Comparison of ENCODE assay signal across 20 cellular contexts in genomic region chr5:127599321-127599720, GRCh38. TPM values are rescaled to one million over a fixed set of nuclear protein-coding genes. Genes with fewer than 3 reads are reported as not detected.
DNase-seq lines count a peak whose midpoint lies in the region; FAIRE-seq and TF ChIP-seq lines count a peak whose summit lies in the region.
"Had no signal": no experiment of that assay in that cellular context is flagged by ENCODE, and none has a peak within 500 bp of the region (broad histone marks: within the 10 kb centered on the region; RNA-seq: fewer than 3 reads in every experiment).

No MANE protein-coding gene starts in this region.

- H3K9ac ChIP-seq in endodermal cell (ENCODE audit: extremely low read depth, low read length, poor library complexity, severe bottlenecking): no peak overlapping the region
- H3K9ac ChIP-seq: BLaER1 treated with 17β-estradiol and CSF1 and Interleukin-3, amounts not matched to agents 10 nM and 100 nM had no signal

- H3K27me3 Mint-ChIP-seq in endodermal cell (ENCODE audit: insufficient read depth): peaks cover 20% of the 10 kb centered on the region
- no peaks in the 10 kb centered on the region for H3K27me3 Mint-ChIP-seq in nephron (ENCODE audit: low read depth)

- DNase-seq in GM12892 (ENCODE audit: insufficient read length) (no peak), endodermal cell (peak; percentile 31), thyroid gland (peak; percentile 20 to 42), superior temporal gyrus (ENCODE audit: extremely low spot score) (no peak), globus pallidus (ENCODE audit: low spot score) (no peak), HuH-7 (ENCODE audit: low spot score) (no peak)
- DNase-seq: ACHN; Calu3; CD4-positive, CD25-positive, alpha-beta regulatory T cell; DMS 273 treated with DMSO at 0.1 percent for 48 hours; DMS79; HCEC 1CT; IMR-90; KBM-7 had no signal

- H3K4me1 Mint-ChIP-seq in endodermal cell (peaks cover 27% of the 10 kb centered on the region), nephron (peaks cover 21% of the 10 kb centered on the region)

- TF ChIP-seq POLR2A in GM12892 (IDR thresholded peaks at IDR 0.05; ENCODE audit: low read depth, low read length) (no peak), thyroid gland (IDR thresholded peaks at IDR 0.05) (no peak)

- no peak overlapping the region for H3K4me3 ChIP-seq in endodermal cell (ENCODE audit: low read length)
- no peak overlapping the region for H3K4me3 ChIP-seq in thyroid gland (replicated peaks in 1 of 3)
- H3K4me3 ChIP-seq: BLaER1 treated with 17β-estradiol and CSF1 and Interleukin-3, amounts not matched to agents 10 nM and 100 nM; GM12878 had no signal

- H3K36me3 ChIP-seq in endodermal cell (ENCODE audit: control insufficient read depth, insufficient read depth, low read length): no peaks in the 10 kb centered on the region
- no peaks in the 10 kb centered on the region for H3K36me3 ChIP-seq in thyroid gland
- H3K36me3 ChIP-seq: BLaER1 treated with 17β-estradiol and CSF1 and Interleukin-3, amounts not matched to agents 10 nM and 100 nM had no signal

- intact Hi-C loops in thyroid gland (cut with DNase I): no loop called here

- H3K9me3 ChIP-seq in endodermal cell (ENCODE audit: control insufficient read depth, low read length): no peaks in the 10 kb centered on the region
- H3K9me3 ChIP-seq in thyroid gland: no peaks in the 10 kb centered on the region

- no peaks in the 10 kb centered on the region for H3K36me3 Mint-ChIP-seq in endodermal cell (ENCODE audit: low read depth)
- H3K36me3 Mint-ChIP-seq in nephron (ENCODE audit: low read depth): no peaks in the 10 kb centered on the region
- H3K36me3 Mint-ChIP-seq: CD4-positive, CD25-positive, alpha-beta regulatory T cell had no signal

- H3K4me3 Mint-ChIP-seq in endodermal cell (no peak overlapping the region), nephron (no peak overlapping the region)
- H3K4me3 Mint-ChIP-seq: CD4-positive, CD25-positive, alpha-beta regulatory T cell had no signal

- H3K27ac ChIP-seq in endodermal cell (ENCODE audit: low read depth, low read length) (no peak overlapping the region), thyroid gland (peak overlapping the region; percentile 27 to 54 (median 42))
- H3K27ac ChIP-seq: BLaER1 treated with 17β-estradiol and CSF1 and Interleukin-3, amounts not matched to agents 10 nM and 100 nM had no signal

- WGBS in endodermal cell (ENCODE audit: insufficient coverage in 1 of 2, insufficient read length in 1 of 2), 2 experiments: 72 to 91% methylated on average over 2 to 3 of the region's 3 CpGs
- 27 to 39% methylated on average over 3 of the region's 3 CpGs for WGBS in thyroid gland, 2 donors

- TF ChIP-seq CTCF in endodermal cell (conservative IDR thresholded peaks at IDR 0.05) (no peak), nephron (IDR thresholded peaks at IDR 0.05; ENCODE audit: unreplicated experiment in 3 of 3) (no peak), thyroid gland (IDR thresholded peaks at IDR 0.05) (no peak)

- peaks cover 9% of the 10 kb centered on the region for H3K4me1 ChIP-seq in endodermal cell (ENCODE audit: control insufficient read depth, insufficient read depth, low read length)
- peaks cover 12 to 13% of the 10 kb centered on the region in 2 donors for H3K4me1 ChIP-seq in thyroid gland

- peaks cover 60% of the 10 kb centered on the region for H3K27me3 ChIP-seq in endodermal cell (ENCODE audit: control insufficient read depth, insufficient read depth, low read length, poor library complexity, severe bottlenecking)
- no peaks in the 10 kb centered on the region for H3K27me3 ChIP-seq in thyroid gland
- H3K27me3 ChIP-seq: BLaER1 treated with 17β-estradiol and CSF1 and Interleukin-3, amounts not matched to agents 10 nM and 100 nM had no signal

- peak; percentile 17 for FAIRE-seq in GM12892 (lab: Jason Lieb, UNC)
- FAIRE-seq: GM12878 had no signal

- H3K27ac Mint-ChIP-seq in endodermal cell (no peak overlapping the region), nephron (peak overlapping the region; percentile 13 to 51 (median 14))

- H3K9me3 Mint-ChIP-seq in endodermal cell: no peaks in the 10 kb centered on the region
- no peaks in the 10 kb centered on the region for H3K9me3 Mint-ChIP-seq in nephron

RNA-seq across cellular contexts. Expression of gene CTXN3, which starts 49.6 kb away (rescaled TPM):
- not detected for polyA plus RNA-seq in GM12892 (2012; ENCODE audit: missing spikeins)
- total RNA-seq in endodermal cell (not detected), thyroid gland (not detected)
- not detected for polyA plus RNA-seq in endodermal cell (2013, experiment 1 of 2)
- not detected for polyA plus RNA-seq in endodermal cell (2013, experiment 2 of 2)
- total RNA-seq: A172; Calu3; CD4-positive, CD25-positive, alpha-beta regulatory T cell; G401; GM12878; H4; IMR-90 had no signal
- polyA plus RNA-seq: CD4-positive, CD25-positive, alpha-beta regulatory T cell; GM12878; IMR-90 had no signal

Comparison
In these comparisons a context has a peak if more than half of its experiments do, and no peak if none do; other contexts are left out.
1. DNase-seq: peak in endodermal cell (single experiment) and thyroid gland (2 of 2); none in GM12892 (single experiment), superior temporal gyrus (single experiment), globus pallidus (single experiment) and HuH-7 (single experiment).